In genomic region chr5:139178582-139178917, GRCh38 we compare ENCODE assay signal across 10 cellular contexts. TPM values are rescaled to one million over a fixed set of nuclear protein-coding genes. Genes with fewer than 3 reads are reported as not detected.
A peak's percentile ranks its signal among the peaks of the same experiment; 100 is the strongest.
DNase-seq lines count a peak whose midpoint lies in the region; ATAC-seq and TF ChIP-seq lines count a peak whose summit lies in the region.
"Had no signal": no experiment of that assay in that cellular context is flagged by ENCODE, and none has a peak within 500 bp of the region (broad histone marks: within the 10 kb centered on the region; RNA-seq: fewer than 3 reads in every experiment).

No MANE protein-coding gene starts in this region.

- H4K91ac ChIP-seq in H9 (ENCODE audit: insufficient read length, low read depth, low read length) = no peak overlapping the region

- H3K36me3 Mint-ChIP-seq in H9 (ENCODE audit: insufficient read depth in 1 of 3, low read depth in 3 of 3) (no peaks in the 10 kb centered on the region; a peak in 2 of 7 replicates), T-helper 17 cell (ENCODE audit: low read depth) (peaks cover 4% of the 10 kb centered on the region)

- H3K36me3 ChIP-seq in lower lobe of right lung = no peaks in the 10 kb centered on the region
- no peaks in the 10 kb centered on the region for H3K36me3 ChIP-seq in stomach

- no peaks in the 10 kb centered on the region for H3K23me2 ChIP-seq in H9 (ENCODE audit: insufficient read length, low read depth, low read length, poor library complexity, severe bottlenecking)

- H4K5ac ChIP-seq in H9 (ENCODE audit: insufficient read length, low read depth, low read length) = no peak overlapping the region

- H3K27ac Mint-ChIP-seq in H9 = peak overlapping the region; percentile 17 to 64 (median 55); a peak in 4 of 7 replicates
- peak overlapping the region; percentile 8 for H3K27ac Mint-ChIP-seq in T-helper 17 cell
- H3K27ac Mint-ChIP-seq: activated naive CD8-positive, alpha-beta T cell had no signal

- intact Hi-C loops in lower lobe of right lung (cut with DNase I) = no loop called here
- intact Hi-C loops in stomach (cut with DNase I; ENCODE audit: low total_unique reads) = no loop called here

- no peaks in the 10 kb centered on the region for H3K79me2 ChIP-seq in H9 (ENCODE audit: insufficient read depth, low read length)

- H3K56ac ChIP-seq in H9 (ENCODE audit: insufficient read length, low read depth, low read length) = no peak overlapping the region

- H3K18ac ChIP-seq in H9 (ENCODE audit: insufficient read length, low read depth, low read length) = no peak overlapping the region

- H3K4me1 Mint-ChIP-seq in H9 (peaks cover 13 to 23% of the 10 kb centered on the region in 2 experiments), T-helper 17 cell (peaks cover 24% of the 10 kb centered on the region)

- no peak for ATAC-seq in T-helper 17 cell
- ATAC-seq in lower lobe of right lung = peak in 1 of 2 donors; percentile 11

- no peak overlapping the region for H2AFZ ChIP-seq in H9 (ENCODE audit: low read length)

- H2BK12ac ChIP-seq in H9 (ENCODE audit: insufficient read length, low read depth, low read length) = no peak overlapping the region

- H4K8ac ChIP-seq in H9 (replicated peaks; ENCODE audit: insufficient read length, low read depth, low read length) = no peak overlapping the region

- no CpG with 5 or more reads among the region's 3 CpGs for WGBS in H9 (ENCODE audit: extremely low coverage, insufficient read length, low lambda C conversion rate)
- 12 to 25% (median 14%) methylated on average over 3 of the region's 3 CpGs for WGBS in stomach, 5 donors

- no peak overlapping the region for H2BK15ac ChIP-seq in H9 (ENCODE audit: low read depth, low read length)

- H3K9ac ChIP-seq in H9 (ENCODE audit: extremely low read depth, insufficient read length, low read length) = no peak overlapping the region

- no peak overlapping the region for H3K4me2 ChIP-seq in H9 (ENCODE audit: insufficient read depth, insufficient read length, low read length)

- H3T11ph ChIP-seq in H9 (ENCODE audit: low read length) = no peak overlapping the region

- no peak for TF ChIP-seq POLR2A in stomach (IDR thresholded peaks at IDR 0.05)

- no peaks in the 10 kb centered on the region for H4K20me1 ChIP-seq in H9 (ENCODE audit: control insufficient read depth, insufficient read depth, insufficient read length)

- no peaks in the 10 kb centered on the region for H3K79me1 ChIP-seq in H9 (ENCODE audit: insufficient read depth, low read depth, low read length, poor library complexity, severe bottlenecking)

- peaks cover 0 to 2% of the 10 kb centered on the region in 2 experiments; a peak in 1 of 5 replicates for H3K9me3 Mint-ChIP-seq in H9

- H3K27me3 ChIP-seq in H9 (ENCODE audit: insufficient read depth, low read length) = no peaks in the 10 kb centered on the region
- H3K27me3 ChIP-seq in lower lobe of right lung (ENCODE audit: low read depth) = no peaks in the 10 kb centered on the region
- H3K27me3 ChIP-seq in stomach = no peaks in the 10 kb centered on the region

- DNase-seq in H9 (no peak), T-helper 17 cell (no peak), lower lobe of right lung (no peak), stomach (no peak), foreskin fibroblast (no peak), DMS79 (lab: John Stamatoyannopoulos, UW) (no peak), NCI-H187 (lab: John Stamatoyannopoulos, UW) (no peak), ecto neural progenitor cell (ENCODE audit: low spot score) (no peak)
- DNase-seq: activated CD4-positive, alpha-beta T cell treated with anti-CD3 and anti-CD28 coated beads for 1 hour had no signal

- H3K14ac ChIP-seq in H9 (ENCODE audit: insufficient read depth, low read length) = no peak overlapping the region

- no peak overlapping the region for H2BK120ac ChIP-seq in H9 (ENCODE audit: low read depth, low read length, poor library complexity, severe bottlenecking)

- no peak for TF ChIP-seq EP300 in stomach (IDR thresholded peaks at IDR 0.05)

- TF ChIP-seq CTCF in H9 (conservative IDR thresholded peaks at IDR 0.05) (no peak), lower lobe of right lung (IDR thresholded peaks at IDR 0.05) (no peak), stomach (IDR thresholded peaks at IDR 0.05) (no peak), foreskin fibroblast (IDR thresholded peaks at IDR 0.05; ENCODE audit: low read depth, low read length) (no peak)

- H3K27me3 Mint-ChIP-seq in H9 (ENCODE audit: low read depth) = no peaks in the 10 kb centered on the region
- no peaks in the 10 kb centered on the region for H3K27me3 Mint-ChIP-seq in T-helper 17 cell
- H3K27me3 Mint-ChIP-seq: activated naive CD8-positive, alpha-beta T cell had no signal

- no peak overlapping the region for H3K4me3 ChIP-seq in lower lobe of right lung
- no peak overlapping the region for H3K4me3 ChIP-seq in stomach
- H3K4me3 ChIP-seq in foreskin fibroblast (ENCODE audit: low read depth in 1 of 2, low read length in 2 of 2) = no peak overlapping the region

- H2BK5ac ChIP-seq in H9 (ENCODE audit: insufficient read length, low read length) = no peak overlapping the region

- H3K9me3 ChIP-seq in H9 (ENCODE audit: control insufficient read depth, low read depth, low read length) = no peaks in the 10 kb centered on the region
- no peaks in the 10 kb centered on the region for H3K9me3 ChIP-seq in T-helper 17 cell (ENCODE audit: control insufficient read depth, low read length, poor library complexity, severe bottlenecking)
- no peaks in the 10 kb centered on the region for H3K9me3 ChIP-seq in lower lobe of right lung
- no peaks in the 10 kb centered on the region for H3K9me3 ChIP-seq in stomach

- no peak overlapping the region for H2AK5ac ChIP-seq in H9 (ENCODE audit: insufficient read length, low read length)

- H3K4me1 ChIP-seq in H9 (ENCODE audit: insufficient read depth, low read length) = no peaks in the 10 kb centered on the region
- H3K4me1 ChIP-seq in lower lobe of right lung = peaks cover 52% of the 10 kb centered on the region
- H3K4me1 ChIP-seq in stomach = peaks cover 49 to 75% (median 65%) of the 10 kb centered on the region in 4 donors

- H3K23ac ChIP-seq in H9 (ENCODE audit: insufficient read length, low read depth, low read length) = no peak overlapping the region

- H3K27ac ChIP-seq in H9 (ENCODE audit: insufficient read length, low read depth, low read length) = no peak overlapping the region
- peak overlapping the region; percentile 72 for H3K27ac ChIP-seq in lower lobe of right lung
- peak overlapping the region; percentile 52 to 77 (median 72) for H3K27ac ChIP-seq in stomach

- H3K4ac ChIP-seq in H9 (ENCODE audit: low read depth, low read length) = no peak overlapping the region

- H3K4me3 Mint-ChIP-seq in H9 (no peak overlapping the region), T-helper 17 cell (no peak overlapping the region)
- H3K4me3 Mint-ChIP-seq: activated naive CD8-positive, alpha-beta T cell had no signal

- H2BK20ac ChIP-seq in H9 (ENCODE audit: low read depth, low read length, poor library complexity, severe bottlenecking) = no peak overlapping the region

RNA-seq across cellular contexts. Expression of gene SIL1, which starts 19.6 kb away (rescaled TPM):
- 10.6 and 14.4 TPM in 2 replicates for total RNA-seq in H9 (2021)
- 10 to 100 TPM; 17.8 to 18.5 TPM for total RNA-seq in T-helper 17 cell
- total RNA-seq in lower lobe of right lung = 40.6 TPM
- total RNA-seq in stomach = 10 to 100 TPM; 22.2 to 60.0 (median 31.8) TPM
- 10 to 100 TPM; 26.7 to 83.6 (median 74.6) TPM for polyA plus RNA-seq in stomach
